1 cellular context compared by ENCODE assay signal in the genomic region with DNA sequence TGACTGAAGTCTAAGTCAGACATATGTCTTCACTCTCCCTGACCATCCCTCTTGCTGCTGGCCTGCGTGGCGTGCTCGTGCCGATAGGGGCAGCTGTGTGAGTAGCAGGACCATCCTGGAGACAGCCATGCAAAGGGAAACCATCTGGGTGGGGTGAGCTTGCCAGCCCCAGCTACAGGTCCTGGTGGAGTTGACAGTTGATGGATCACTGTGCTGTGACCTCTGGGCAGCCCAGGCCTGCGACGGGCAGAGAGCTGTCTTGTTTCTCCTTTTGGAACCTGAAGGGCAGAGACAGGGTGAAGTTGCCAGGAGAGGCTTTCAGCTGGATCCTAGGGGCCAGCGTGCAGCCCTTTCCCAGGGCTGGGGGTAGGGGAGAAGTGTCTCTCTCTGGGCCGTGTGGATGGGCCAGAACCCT.
TF ChIP-seq lines count a peak whose summit lies in the region.

No MANE protein-coding gene starts in this region.

TF ChIP-seq in HepG2, 621 proteins besides CTCF, POLR2A, EP300 and RAD21 (continued from another document and continues in another):
- TF ChIP-seq, protein P1, sequence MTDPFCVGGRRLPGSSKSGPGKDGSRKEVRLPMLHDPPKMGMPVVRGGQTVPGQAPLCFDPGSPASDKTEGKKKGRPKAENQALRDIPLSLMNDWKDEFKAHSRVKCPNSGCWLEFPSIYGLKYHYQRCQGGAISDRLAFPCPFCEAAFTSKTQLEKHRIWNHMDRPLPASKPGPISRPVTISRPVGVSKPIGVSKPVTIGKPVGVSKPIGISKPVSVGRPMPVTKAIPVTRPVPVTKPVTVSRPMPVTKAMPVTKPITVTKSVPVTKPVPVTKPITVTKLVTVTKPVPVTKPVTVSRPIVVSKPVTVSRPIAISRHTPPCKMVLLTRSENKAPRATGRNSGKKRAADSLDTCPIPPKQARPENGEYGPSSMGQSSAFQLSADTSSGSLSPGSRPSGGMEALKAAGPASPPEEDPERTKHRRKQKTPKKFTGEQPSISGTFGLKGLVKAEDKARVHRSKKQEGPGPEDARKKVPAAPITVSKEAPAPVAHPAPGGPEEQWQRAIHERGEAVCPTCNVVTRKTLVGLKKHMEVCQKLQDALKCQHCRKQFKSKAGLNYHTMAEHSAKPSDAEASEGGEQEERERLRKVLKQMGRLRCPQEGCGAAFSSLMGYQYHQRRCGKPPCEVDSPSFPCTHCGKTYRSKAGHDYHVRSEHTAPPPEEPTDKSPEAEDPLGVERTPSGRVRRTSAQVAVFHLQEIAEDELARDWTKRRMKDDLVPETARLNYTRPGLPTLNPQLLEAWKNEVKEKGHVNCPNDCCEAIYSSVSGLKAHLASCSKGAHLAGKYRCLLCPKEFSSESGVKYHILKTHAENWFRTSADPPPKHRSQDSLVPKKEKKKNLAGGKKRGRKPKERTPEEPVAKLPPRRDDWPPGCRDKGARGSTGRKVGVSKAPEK (CRISPR knock-in tag; IDR thresholded peaks at IDR 0.05; ENCODE audit: borderline replicate concordance), result no peak
- TF ChIP-seq, protein P2, sequence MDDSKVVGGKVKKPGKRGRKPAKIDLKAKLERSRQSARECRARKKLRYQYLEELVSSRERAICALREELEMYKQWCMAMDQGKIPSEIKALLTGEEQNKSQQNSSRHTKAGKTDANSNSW (CRISPR knock-in tag; IDR thresholded peaks at IDR 0.05; ENCODE audit: borderline replicate concordance), result no peak
- TF ChIP-seq ZFY (CRISPR knock-in tag; IDR thresholded peaks at IDR 0.05), result peak; percentile 55; the same call in 1 of the 2 replicates
- TF ChIP-seq, protein P3, sequence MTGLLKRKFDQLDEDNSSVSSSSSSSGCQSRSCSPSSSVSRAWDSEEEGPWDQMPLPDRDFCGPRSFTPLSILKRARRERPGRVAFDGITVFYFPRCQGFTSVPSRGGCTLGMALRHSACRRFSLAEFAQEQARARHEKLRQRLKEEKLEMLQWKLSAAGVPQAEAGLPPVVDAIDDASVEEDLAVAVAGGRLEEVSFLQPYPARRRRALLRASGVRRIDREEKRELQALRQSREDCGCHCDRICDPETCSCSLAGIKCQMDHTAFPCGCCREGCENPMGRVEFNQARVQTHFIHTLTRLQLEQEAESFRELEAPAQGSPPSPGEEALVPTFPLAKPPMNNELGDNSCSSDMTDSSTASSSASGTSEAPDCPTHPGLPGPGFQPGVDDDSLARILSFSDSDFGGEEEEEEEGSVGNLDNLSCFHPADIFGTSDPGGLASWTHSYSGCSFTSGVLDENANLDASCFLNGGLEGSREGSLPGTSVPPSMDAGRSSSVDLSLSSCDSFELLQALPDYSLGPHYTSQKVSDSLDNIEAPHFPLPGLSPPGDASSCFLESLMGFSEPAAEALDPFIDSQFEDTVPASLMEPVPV (CRISPR knock-in tag; IDR thresholded peaks at IDR 0.05), result no peak
- TF ChIP-seq KDM5A (IDR thresholded peaks at IDR 0.05; ENCODE audit: borderline replicate concordance, low read length), result no peak; the same call in 1 of the 2 replicates
- TF ChIP-seq ZNF775 (CRISPR knock-in tag; IDR thresholded peaks at IDR 0.05; ENCODE audit: borderline replicate concordance), result no peak
- TF ChIP-seq ZNF557 (CRISPR knock-in tag; IDR thresholded peaks at IDR 0.05), result no peak
- no peak for TF ChIP-seq ZNF556 (CRISPR knock-in tag; IDR thresholded peaks at IDR 0.05; ENCODE audit: borderline replicate concordance)
- no peak for TF ChIP-seq KDM6A (CRISPR knock-in tag; IDR thresholded peaks at IDR 0.05; ENCODE audit: low read depth)
- TF ChIP-seq HNF4A (CRISPR knock-in tag; IDR thresholded peaks at IDR 0.05), result peak; percentile 58; the same call in 1 of the 2 replicates
- TF ChIP-seq, protein P4, sequence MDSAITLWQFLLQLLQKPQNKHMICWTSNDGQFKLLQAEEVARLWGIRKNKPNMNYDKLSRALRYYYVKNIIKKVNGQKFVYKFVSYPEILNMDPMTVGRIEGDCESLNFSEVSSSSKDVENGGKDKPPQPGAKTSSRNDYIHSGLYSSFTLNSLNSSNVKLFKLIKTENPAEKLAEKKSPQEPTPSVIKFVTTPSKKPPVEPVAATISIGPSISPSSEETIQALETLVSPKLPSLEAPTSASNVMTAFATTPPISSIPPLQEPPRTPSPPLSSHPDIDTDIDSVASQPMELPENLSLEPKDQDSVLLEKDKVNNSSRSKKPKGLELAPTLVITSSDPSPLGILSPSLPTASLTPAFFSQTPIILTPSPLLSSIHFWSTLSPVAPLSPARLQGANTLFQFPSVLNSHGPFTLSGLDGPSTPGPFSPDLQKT (CRISPR knock-in tag; IDR thresholded peaks at IDR 0.05; ENCODE audit: borderline replicate concordance), result no peak
- TF ChIP-seq REL (CRISPR knock-in tag; conservative IDR thresholded peaks at IDR 0.05), result no peak
- TF ChIP-seq, protein P5, sequence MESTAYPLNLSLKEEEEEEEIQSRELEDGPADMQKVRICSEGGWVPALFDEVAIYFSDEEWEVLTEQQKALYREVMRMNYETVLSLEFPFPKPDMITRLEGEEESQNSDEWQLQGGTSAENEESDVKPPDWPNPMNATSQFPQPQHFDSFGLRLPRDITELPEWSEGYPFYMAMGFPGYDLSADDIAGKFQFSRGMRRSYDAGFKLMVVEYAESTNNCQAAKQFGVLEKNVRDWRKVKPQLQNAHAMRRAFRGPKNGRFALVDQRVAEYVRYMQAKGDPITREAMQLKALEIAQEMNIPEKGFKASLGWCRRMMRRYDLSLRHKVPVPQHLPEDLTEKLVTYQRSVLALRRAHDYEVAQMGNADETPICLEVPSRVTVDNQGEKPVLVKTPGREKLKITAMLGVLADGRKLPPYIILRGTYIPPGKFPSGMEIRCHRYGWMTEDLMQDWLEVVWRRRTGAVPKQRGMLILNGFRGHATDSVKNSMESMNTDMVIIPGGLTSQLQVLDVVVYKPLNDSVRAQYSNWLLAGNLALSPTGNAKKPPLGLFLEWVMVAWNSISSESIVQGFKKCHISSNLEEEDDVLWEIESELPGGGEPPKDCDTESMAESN (CRISPR knock-in tag; conservative IDR thresholded peaks at IDR 0.05), result no peak
- no peak for TF ChIP-seq SKI (IDR thresholded peaks at IDR 0.05; ENCODE audit: partially characterized antibody)
- no peak for TF ChIP-seq EED (CRISPR knock-in tag; IDR thresholded peaks at IDR 0.05)
- TF ChIP-seq ZNF296 (CRISPR knock-in tag; conservative IDR thresholded peaks at IDR 0.05), result 0 out of 2 replicates have a peak, but pooled peaks have one; percentile 68
- TF ChIP-seq SSRP1 (CRISPR knock-in tag; IDR thresholded peaks at IDR 0.05), result no peak
- no peak for TF ChIP-seq ZNF83 (CRISPR knock-in tag; IDR thresholded peaks at IDR 0.05; ENCODE audit: borderline replicate concordance)
- peak; percentile 37; the same call in 1 of the 2 replicates for TF ChIP-seq ZBTB7B (CRISPR knock-in tag; IDR thresholded peaks at IDR 0.05)
- no peak for TF ChIP-seq NCOR1 (IDR thresholded peaks at IDR 0.05; ENCODE audit: borderline replicate concordance, low read length)
- no peak for TF ChIP-seq CCDC6 (CRISPR knock-in tag; IDR thresholded peaks at IDR 0.05)
- TF ChIP-seq, protein P6, sequence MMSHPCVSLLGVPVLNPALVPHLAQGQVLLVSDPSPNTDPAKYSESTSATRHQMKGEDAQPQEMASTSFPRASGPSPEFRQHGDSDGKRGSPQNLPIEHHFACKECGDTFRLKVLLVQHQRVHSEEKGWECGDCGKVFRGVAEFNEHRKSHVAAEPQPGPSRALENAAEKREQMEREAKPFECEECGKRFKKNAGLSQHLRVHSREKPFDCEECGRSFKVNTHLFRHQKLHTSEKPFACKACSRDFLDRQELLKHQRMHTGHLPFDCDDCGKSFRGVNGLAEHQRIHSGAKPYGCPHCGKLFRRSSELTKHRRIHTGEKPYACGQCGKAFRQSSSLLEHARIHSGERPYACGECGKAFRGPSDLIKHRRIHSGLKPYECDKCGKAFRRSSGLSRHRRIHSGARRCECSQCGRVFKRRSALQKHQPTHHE (CRISPR knock-in tag; IDR thresholded peaks at IDR 0.05; ENCODE audit: borderline replicate concordance), result no peak
- peak; percentile 16 for TF ChIP-seq YY1 (IDR thresholded peaks at IDR 0.05; ENCODE audit: insufficient read depth, insufficient replicate concordance, low read depth, low read length)
- TF ChIP-seq CBX1 (IDR thresholded peaks at IDR 0.05; ENCODE audit: low read depth), result no peak
- no peak; the same call in 1 of the 2 replicates for TF ChIP-seq ZNF605 (CRISPR knock-in tag; IDR thresholded peaks at IDR 0.05)
- TF ChIP-seq, protein P7, sequence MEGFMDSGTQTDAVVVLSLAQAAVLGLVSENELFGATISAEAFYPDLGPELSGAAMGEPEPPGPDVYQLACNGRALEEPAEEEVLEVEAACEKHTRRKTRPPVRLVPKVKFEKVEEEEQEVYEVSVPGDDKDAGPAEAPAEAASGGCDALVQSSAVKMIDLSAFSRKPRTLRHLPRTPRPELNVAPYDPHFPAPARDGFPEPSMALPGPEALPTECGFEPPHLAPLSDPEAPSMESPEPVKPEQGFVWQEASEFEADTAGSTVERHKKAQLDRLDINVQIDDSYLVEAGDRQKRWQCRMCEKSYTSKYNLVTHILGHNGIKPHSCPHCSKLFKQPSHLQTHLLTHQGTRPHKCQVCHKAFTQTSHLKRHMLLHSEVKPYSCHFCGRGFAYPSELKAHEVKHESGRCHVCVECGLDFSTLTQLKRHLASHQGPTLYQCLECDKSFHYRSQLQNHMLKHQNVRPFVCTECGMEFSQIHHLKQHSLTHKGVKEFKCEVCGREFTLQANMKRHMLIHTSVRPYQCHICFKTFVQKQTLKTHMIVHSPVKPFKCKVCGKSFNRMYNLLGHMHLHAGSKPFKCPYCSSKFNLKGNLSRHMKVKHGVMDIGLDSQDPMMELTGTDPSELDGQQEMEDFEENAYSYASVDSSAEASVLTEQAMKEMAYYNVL (CRISPR knock-in tag; IDR thresholded peaks at IDR 0.05; ENCODE audit: borderline replicate concordance), result peak; percentile 27; the same call in 1 of the 2 replicates
- peak; percentile 46; the same call in 1 of the 2 replicates for TF ChIP-seq PHF8 (CRISPR knock-in tag; IDR thresholded peaks at IDR 0.05)
- no peak for TF ChIP-seq ZNF850 (CRISPR knock-in tag; conservative IDR thresholded peaks at IDR 0.05)
- TF ChIP-seq KLF11 (CRISPR knock-in tag; IDR thresholded peaks at IDR 0.05), result 0 out of 2 replicates have a peak, but pooled peaks have one; percentile 18
- TF ChIP-seq TSC22D2 (CRISPR knock-in tag; IDR thresholded peaks at IDR 0.05; ENCODE audit: borderline replicate concordance), result no peak
- TF ChIP-seq DMAP1 (CRISPR knock-in tag; IDR thresholded peaks at IDR 0.05), result no peak
- no peak for TF ChIP-seq ZNF747 (CRISPR knock-in tag; IDR thresholded peaks at IDR 0.05; ENCODE audit: borderline replicate concordance)
- no peak for TF ChIP-seq ZNF432 (CRISPR knock-in tag; IDR thresholded peaks at IDR 0.05; ENCODE audit: borderline replicate concordance)
- TF ChIP-seq ELF3 (CRISPR knock-in tag; IDR thresholded peaks at IDR 0.05), result no peak
- TF ChIP-seq HOXA5 (CRISPR knock-in tag; IDR thresholded peaks at IDR 0.05), result peak; percentile 95
- peak; percentile 69; the same call in 1 of the 2 replicates for TF ChIP-seq HDAC2 (CRISPR knock-in tag; IDR thresholded peaks at IDR 0.05)
- no peak for TF ChIP-seq NPAS2 (CRISPR knock-in tag; IDR thresholded peaks at IDR 0.05; ENCODE audit: borderline replicate concordance)
- TF ChIP-seq, protein P8, sequence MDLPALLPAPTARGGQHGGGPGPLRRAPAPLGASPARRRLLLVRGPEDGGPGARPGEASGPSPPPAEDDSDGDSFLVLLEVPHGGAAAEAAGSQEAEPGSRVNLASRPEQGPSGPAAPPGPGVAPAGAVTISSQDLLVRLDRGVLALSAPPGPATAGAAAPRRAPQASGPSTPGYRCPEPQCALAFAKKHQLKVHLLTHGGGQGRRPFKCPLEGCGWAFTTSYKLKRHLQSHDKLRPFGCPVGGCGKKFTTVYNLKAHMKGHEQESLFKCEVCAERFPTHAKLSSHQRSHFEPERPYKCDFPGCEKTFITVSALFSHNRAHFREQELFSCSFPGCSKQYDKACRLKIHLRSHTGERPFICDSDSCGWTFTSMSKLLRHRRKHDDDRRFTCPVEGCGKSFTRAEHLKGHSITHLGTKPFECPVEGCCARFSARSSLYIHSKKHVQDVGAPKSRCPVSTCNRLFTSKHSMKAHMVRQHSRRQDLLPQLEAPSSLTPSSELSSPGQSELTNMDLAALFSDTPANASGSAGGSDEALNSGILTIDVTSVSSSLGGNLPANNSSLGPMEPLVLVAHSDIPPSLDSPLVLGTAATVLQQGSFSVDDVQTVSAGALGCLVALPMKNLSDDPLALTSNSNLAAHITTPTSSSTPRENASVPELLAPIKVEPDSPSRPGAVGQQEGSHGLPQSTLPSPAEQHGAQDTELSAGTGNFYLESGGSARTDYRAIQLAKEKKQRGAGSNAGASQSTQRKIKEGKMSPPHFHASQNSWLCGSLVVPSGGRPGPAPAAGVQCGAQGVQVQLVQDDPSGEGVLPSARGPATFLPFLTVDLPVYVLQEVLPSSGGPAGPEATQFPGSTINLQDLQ (CRISPR knock-in tag; IDR thresholded peaks at IDR 0.05), result 0 out of 2 replicates have a peak, but pooled peaks have one; percentile 31
- peak; percentile 46 for TF ChIP-seq TEAD3 (CRISPR knock-in tag; optimal IDR thresholded peaks at IDR 0.05; ENCODE audit: borderline replicate concordance)
- no peak for TF ChIP-seq JUNB (CRISPR knock-in tag; IDR thresholded peaks at IDR 0.05; ENCODE audit: borderline replicate concordance)
- TF ChIP-seq, protein P9, sequence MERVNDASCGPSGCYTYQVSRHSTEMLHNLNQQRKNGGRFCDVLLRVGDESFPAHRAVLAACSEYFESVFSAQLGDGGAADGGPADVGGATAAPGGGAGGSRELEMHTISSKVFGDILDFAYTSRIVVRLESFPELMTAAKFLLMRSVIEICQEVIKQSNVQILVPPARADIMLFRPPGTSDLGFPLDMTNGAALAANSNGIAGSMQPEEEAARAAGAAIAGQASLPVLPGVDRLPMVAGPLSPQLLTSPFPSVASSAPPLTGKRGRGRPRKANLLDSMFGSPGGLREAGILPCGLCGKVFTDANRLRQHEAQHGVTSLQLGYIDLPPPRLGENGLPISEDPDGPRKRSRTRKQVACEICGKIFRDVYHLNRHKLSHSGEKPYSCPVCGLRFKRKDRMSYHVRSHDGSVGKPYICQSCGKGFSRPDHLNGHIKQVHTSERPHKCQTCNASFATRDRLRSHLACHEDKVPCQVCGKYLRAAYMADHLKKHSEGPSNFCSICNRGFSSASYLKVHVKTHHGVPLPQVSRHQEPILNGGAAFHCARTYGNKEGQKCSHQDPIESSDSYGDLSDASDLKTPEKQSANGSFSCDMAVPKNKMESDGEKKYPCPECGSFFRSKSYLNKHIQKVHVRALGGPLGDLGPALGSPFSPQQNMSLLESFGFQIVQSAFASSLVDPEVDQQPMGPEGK (CRISPR knock-in tag; IDR thresholded peaks at IDR 0.05), result peak; percentile 83
- no peak for TF ChIP-seq ELF1 (CRISPR knock-in tag; IDR thresholded peaks at IDR 0.05)
- no peak for TF ChIP-seq RXRB (CRISPR knock-in tag; IDR thresholded peaks at IDR 0.05; ENCODE audit: borderline replicate concordance)
- no peak for TF ChIP-seq PCBP2 (optimal IDR thresholded peaks at IDR 0.05; ENCODE audit: low read depth, low read length, poor library complexity, severe bottlenecking)
- TF ChIP-seq STAG1 (CRISPR knock-in tag; IDR thresholded peaks at IDR 0.05), result peak; percentile 57
- TF ChIP-seq, protein P10, sequence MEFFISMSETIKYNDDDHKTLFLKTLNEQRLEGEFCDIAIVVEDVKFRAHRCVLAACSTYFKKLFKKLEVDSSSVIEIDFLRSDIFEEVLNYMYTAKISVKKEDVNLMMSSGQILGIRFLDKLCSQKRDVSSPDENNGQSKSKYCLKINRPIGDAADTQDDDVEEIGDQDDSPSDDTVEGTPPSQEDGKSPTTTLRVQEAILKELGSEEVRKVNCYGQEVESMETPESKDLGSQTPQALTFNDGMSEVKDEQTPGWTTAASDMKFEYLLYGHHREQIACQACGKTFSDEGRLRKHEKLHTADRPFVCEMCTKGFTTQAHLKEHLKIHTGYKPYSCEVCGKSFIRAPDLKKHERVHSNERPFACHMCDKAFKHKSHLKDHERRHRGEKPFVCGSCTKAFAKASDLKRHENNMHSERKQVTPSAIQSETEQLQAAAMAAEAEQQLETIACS (CRISPR knock-in tag; IDR thresholded peaks at IDR 0.05), result no peak
